Comparison of ENCODE assay signal across 8 cellular contexts in genomic region chr1:235649722-235650163, GRCh38. TPM values are rescaled to one million over a fixed set of nuclear protein-coding genes. Genes with fewer than 3 reads are reported as not detected.
DNase-seq lines count a peak whose midpoint lies in the region; ATAC-seq lines count a peak whose summit lies in the region.

TSS of gene GNG4 (minus strand) at chr1:235649784. CDS start at chr1:235583838, 65,946 bp downstream.

- H3K36me3 ChIP-seq in stomach smooth muscle (ENCODE audit: control insufficient read depth in 2 of 2, insufficient read depth in 2 of 2, low read length in 2 of 2) = no peaks in the 10 kb centered on the region

- no peak within 1 kb of the TSS for H3K27ac ChIP-seq in stomach smooth muscle (ENCODE audit: low read length)

- peaks cover 9% of the 10 kb centered on the region for H3K4me1 Mint-ChIP-seq in activated naive CD8-positive, alpha-beta T cell treated with anti-CD3 and anti-CD28 coated beads, Interleukin-2, amount 10 ng/mL, durations not matched to agents 7 days and 5 days

- H3K4me1 ChIP-seq in stomach smooth muscle (ENCODE audit: control insufficient read depth, insufficient read depth, low read length) = peaks cover 20% of the 10 kb centered on the region

- no peaks in the 10 kb centered on the region for H3K9me3 ChIP-seq in stomach smooth muscle (ENCODE audit: control insufficient read depth in 2 of 2, low read length in 2 of 2)

- no peaks in the 10 kb centered on the region for H3K9me3 Mint-ChIP-seq in activated naive CD8-positive, alpha-beta T cell treated with anti-CD3 and anti-CD28 coated beads, Interleukin-2, amount 10 ng/mL, durations not matched to agents 7 days and 5 days

- H3K9ac ChIP-seq in stomach smooth muscle (ENCODE audit: low read length in 2 of 2) = no peak within 1 kb of the TSS

- H3K36me3 Mint-ChIP-seq in activated naive CD8-positive, alpha-beta T cell treated with anti-CD3 and anti-CD28 coated beads, Interleukin-2, amount 10 ng/mL, durations not matched to agents 7 days and 5 days = no peaks in the 10 kb centered on the region

- DNase-seq in stimulated activated naive CD4-positive, alpha-beta T cell treated with Interleukin-2 at 50 U/mL for 16 hours (lab: John Stamatoyannopoulos, UW) = peak; percentile 18
- DNase-seq in stimulated activated naive CD4-positive, alpha-beta T cell (lab: John Stamatoyannopoulos, UW) = no peak
- DNase-seq in NCI-H1930 (lab: John Stamatoyannopoulos, UW) = peak; percentile 47 to 77
- DNase-seq in activated naive CD8-positive, alpha-beta T cell treated with anti-CD3 and anti-CD28 coated beads, Interleukin-2, amount 10 ng/mL, durations not matched to agents 7 days and 5 days = no peak
- DNase-seq in islet precursor cell = peak; percentile 79
- DNase-seq in H4 (ENCODE audit: low spot score) = no peak
- DNase-seq in putamen (ENCODE audit: low spot score) = no peak

- POLR2A ChIA-PET in activated naive CD8-positive, alpha-beta T cell treated with anti-CD3 and anti-CD28 coated beads, Interleukin-2, amount 10 ng/mL, durations not matched to agents 7 days and 5 days (lab: Charles Lee) = no interaction called here

- peak within 1 kb of the TSS; percentile 48 to 67 for H3K4me3 ChIP-seq in stomach smooth muscle (ENCODE audit: low read length in 2 of 2)

- H3K4me3 Mint-ChIP-seq in activated naive CD8-positive, alpha-beta T cell treated with anti-CD3 and anti-CD28 coated beads, Interleukin-2, amount 10 ng/mL, durations not matched to agents 7 days and 5 days = peak within 1 kb of the TSS; percentile 79

- ATAC-seq in activated naive CD8-positive, alpha-beta T cell treated with anti-CD3 and anti-CD28 coated beads, Interleukin-2, amount 10 ng/mL, durations not matched to agents 7 days and 5 days (ENCODE audit: low read depth) = no peak

- H3K27me3 Mint-ChIP-seq in activated naive CD8-positive, alpha-beta T cell treated with anti-CD3 and anti-CD28 coated beads, Interleukin-2, amount 10 ng/mL, durations not matched to agents 7 days and 5 days = peaks cover 68% of the 10 kb centered on the region

- no peak within 1 kb of the TSS for H3K27ac Mint-ChIP-seq in activated naive CD8-positive, alpha-beta T cell treated with anti-CD3 and anti-CD28 coated beads, Interleukin-2, amount 10 ng/mL, durations not matched to agents 7 days and 5 days

- H3K27me3 ChIP-seq in stomach smooth muscle (ENCODE audit: control insufficient read depth in 1 of 2, insufficient read depth in 2 of 2, low read length in 2 of 2) = peaks cover 30 to 42% of the 10 kb centered on the region in 2 donors

RNA-seq across cellular contexts. Expression of gene GNG4, which starts in this region (rescaled TPM):
- total RNA-seq in activated naive CD8-positive, alpha-beta T cell treated with anti-CD3 and anti-CD28 coated beads, Interleukin-2, amount 10 ng/mL, durations not matched to agents 7 days and 5 days = not detected
- 6.0 and 9.0 TPM in 2 replicates for total RNA-seq in H4 (2014; rRNA removed; shearing (Covaris generic))

Comparison
In these comparisons a context has a peak if more than half of its experiments do, and no peak if none do; other contexts are left out.
1. DNase-seq: peak in stimulated activated naive CD4-positive, alpha-beta T cell treated with Interleukin-2 at 50 U/mL for 16 hours (single experiment), NCI-H1930 (2 of 2) and islet precursor cell (single experiment); none in stimulated activated naive CD4-positive, alpha-beta T cell (0 of 6), activated naive CD8-positive, alpha-beta T cell treated with anti-CD3 and anti-CD28 coated beads, Interleukin-2, amount 10 ng/mL, durations not matched to agents 7 days and 5 days (single experiment), H4 (single experiment) and putamen (single experiment).